In the genomic region with DNA sequence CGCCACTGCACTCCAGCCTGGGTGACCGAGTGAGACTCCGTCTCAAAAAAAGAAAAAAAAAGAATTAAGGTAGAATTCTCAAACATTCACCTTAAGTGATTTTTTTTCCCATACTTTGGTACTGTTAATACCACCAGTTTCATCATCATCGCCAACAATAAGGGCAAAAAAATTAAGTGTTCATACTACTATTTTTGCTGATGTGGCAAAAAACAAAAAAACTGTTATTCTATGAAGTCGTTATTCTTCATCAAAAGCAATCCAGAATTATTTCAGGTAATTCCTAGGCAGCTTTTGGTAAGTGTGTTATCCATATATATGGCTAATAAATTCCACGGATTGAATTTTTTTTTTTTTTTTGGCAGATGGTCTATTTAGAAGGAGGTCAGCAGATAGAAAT, we compare ENCODE assay signal across 7 cellular contexts.
"Had no signal": no experiment of that assay in that cellular context is flagged by ENCODE, and none has a peak within 500 bp of the region (broad histone marks: within the 10 kb centered on the region; RNA-seq: fewer than 3 reads in every experiment).

No MANE protein-coding gene starts in this region.

- H3K4me2 ChIP-seq: GM23338 had no signal

- H3K27ac ChIP-seq: HL-60 had no signal

- H3K9me3 ChIP-seq: HAP-1 had no signal

- ATAC-seq: GM23338, HCT116 had no signal

- H3K4me3 ChIP-seq: GM23338, HAP-1 had no signal

- DNase-seq: H7, HFFc6, KG1 had no signal

- H3K36me3 ChIP-seq: HAP-1 had no signal

- H3K4me1 ChIP-seq: HAP-1 had no signal

- H2AFZ ChIP-seq: GM23338 had no signal
